8 cellular contexts compared by ENCODE assay signal in the genomic region with DNA sequence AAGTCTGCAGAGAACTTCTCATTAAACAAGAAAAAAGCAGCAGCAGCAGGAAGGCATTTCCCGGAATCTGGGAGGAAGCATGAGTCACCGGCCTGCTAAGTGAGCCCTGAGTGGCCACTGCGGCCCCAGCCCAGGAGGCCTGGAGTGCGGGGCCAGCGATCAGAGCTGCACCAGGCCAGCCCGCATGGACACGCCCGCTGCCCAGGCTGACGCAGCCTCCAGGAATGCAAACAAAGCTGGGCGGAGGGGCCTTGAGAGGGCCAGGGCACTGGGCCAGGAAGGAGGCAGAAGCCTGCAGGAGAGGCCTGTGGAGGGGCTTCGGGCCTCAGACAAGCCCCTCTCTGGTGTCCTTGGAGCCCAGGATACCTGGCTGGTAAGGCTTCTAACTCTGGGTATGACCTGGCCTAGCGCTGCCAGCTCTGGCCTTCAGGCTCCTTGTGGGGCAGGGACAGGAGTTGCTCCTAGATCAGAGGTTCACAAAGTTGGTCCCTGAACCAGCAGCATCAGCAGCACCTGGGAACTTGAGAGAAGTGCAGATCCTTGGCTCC.
A peak's percentile ranks its signal among the peaks of the same experiment; 100 is the strongest.
DNase-seq lines count a peak whose midpoint lies in the region; ATAC-seq and TF ChIP-seq lines count a peak whose summit lies in the region.

No MANE protein-coding gene starts in this region.

- WGBS in spleen, 5 donors: 40 to 53% (median 49%) methylated on average over 6 to 12 of the region's 12 CpGs

- no peaks in the 10 kb centered on the region for H3K9me3 ChIP-seq in spleen

- H2AFZ ChIP-seq in ACC112 (ENCODE audit: low read length, unreplicated experiment): no peak overlapping the region

- H3K4me3 ChIP-seq in ACC112 (ENCODE audit: low read depth, low read length): no peak overlapping the region
- no peak overlapping the region for H3K4me3 ChIP-seq in brain microvascular endothelial cell (ENCODE audit: low read depth, low read length)
- H3K4me3 ChIP-seq in spleen: no peak overlapping the region

- DNase-seq in HT-29 (ENCODE audit: low spot score) (peak; percentile 98), brain microvascular endothelial cell (peak; percentile 95), inferior parietal cortex (ENCODE audit: extremely low spot score) (peak; percentile 17), spleen (peak; percentile 80)
- DNase-seq in activated naive CD4-positive, alpha-beta T cell treated with anti-CD3 and anti-CD28 coated beads, Interleukin-2, amount 50 U/mL, for 16 hours: no peak

- H3K4me1 ChIP-seq in ACC112 (ENCODE audit: control insufficient read depth, insufficient read depth, low read length, unreplicated experiment) (peaks cover 55% of the 10 kb centered on the region), spleen (peaks cover 0 to 25% (median 14%) of the 10 kb centered on the region in 6 donors)

- H3K27ac ChIP-seq in ACC112 (ENCODE audit: low read depth, low read length) (peak overlapping the region; percentile 95), brain microvascular endothelial cell (peak overlapping the region; percentile 69), spleen (peak overlapping the region in 6 of 8 donors; percentile 37 to 72 (median 63))

- H3K27me3 ChIP-seq in ACC112 (ENCODE audit: insufficient read depth, low read length) (no peaks in the 10 kb centered on the region), brain microvascular endothelial cell (replicated peaks) (no peaks in the 10 kb centered on the region), spleen (replicated peaks in 1 of 7) (no peaks in the 10 kb centered on the region)

- in situ Hi-C loops in brain microvascular endothelial cell (cut with HindIII; ENCODE audit: low pct_ligation_motif_present, low sequenced_read_pairs): no loop called here

- TF ChIP-seq CTCF in brain microvascular endothelial cell (IDR thresholded peaks at IDR 0.05; ENCODE audit: low read depth, low read length, missing control alignments) (no peak), spleen (IDR thresholded peaks at IDR 0.05 in 8 of 11, conservative IDR thresholded peaks at IDR 0.05 in 3 of 11) (no peak)

- 0 out of 2 replicates have a peak, but pooled peaks cover 4% of the 10 kb centered on the region for H3K36me3 ChIP-seq in ACC112 (ENCODE audit: insufficient read depth, low read length)
- no peaks in the 10 kb centered on the region for H3K36me3 ChIP-seq in brain microvascular endothelial cell (replicated peaks)
- H3K36me3 ChIP-seq in spleen: no peaks in the 10 kb centered on the region

- TF ChIP-seq POLR2A in spleen (IDR thresholded peaks at IDR 0.05): no peak

- intact Hi-C loops in spleen (cut with DNase I; ENCODE audit: low total_unique reads): no loop called here

- H3K79me2 ChIP-seq in ACC112 (ENCODE audit: control insufficient read depth, insufficient read depth, low read length, unreplicated experiment): no peaks in the 10 kb centered on the region

- ATAC-seq in GM19023 (IDR thresholded peaks at IDR 0.05; ENCODE audit: unreplicated experiment) (no peak), GM21360 (IDR thresholded peaks at IDR 0.05; ENCODE audit: unreplicated experiment) (no peak)
